Comparison of ENCODE assay signal across 8 cellular contexts in genomic region chr3:43288850-43289249, GRCh38. TPM values are rescaled to one million over a fixed set of nuclear protein-coding genes. Genes with fewer than 3 reads are reported as not detected.
DNase-seq lines count a peak whose midpoint lies in the region; ATAC-seq and TF ChIP-seq lines count a peak whose summit lies in the region.

No MANE protein-coding gene starts in this region.

- H3K9me3 ChIP-seq in Karpas-422 (ENCODE audit: low read length) (no peaks in the 10 kb centered on the region), neural cell (ENCODE audit: low read length) (no peaks in the 10 kb centered on the region)

- H3K27ac ChIP-seq in Karpas-422 (ENCODE audit: low read length) (no peak overlapping the region), dorsolateral prefrontal cortex (peak overlapping the region in 44 of 59 donors; percentile 1 to 91 (median 63)), neural cell (ENCODE audit: low read length) (no peak overlapping the region)

- H3K4me2 ChIP-seq in Karpas-422 (ENCODE audit: low read depth, low read length, poor library complexity, severe bottlenecking) = peak overlapping the region; percentile 90
- H3K4me2 ChIP-seq in neural cell (ENCODE audit: low read length) = no peak overlapping the region

- H3K27me3 ChIP-seq in Karpas-422 (ENCODE audit: low read length) = no peaks in the 10 kb centered on the region
- H3K27me3 ChIP-seq in dorsolateral prefrontal cortex = no peaks in the 10 kb centered on the region
- H3K27me3 ChIP-seq in neural cell (ENCODE audit: insufficient read depth, low read depth, low read length) = no peaks in the 10 kb centered on the region

- no peak for ATAC-seq in GM18907 (IDR thresholded peaks at IDR 0.05; ENCODE audit: unreplicated experiment)
- no peak for ATAC-seq in HG03460 (IDR thresholded peaks at IDR 0.05; ENCODE audit: unreplicated experiment)
- ATAC-seq in HG03565 (IDR thresholded peaks at IDR 0.05; ENCODE audit: unreplicated experiment) = no peak

- H3F3A ChIP-seq in neural cell (ENCODE audit: insufficient read depth, low read length, poor library complexity, severe bottlenecking) = no peaks in the 10 kb centered on the region

- no peak overlapping the region for H2AFZ ChIP-seq in Karpas-422 (ENCODE audit: low read length)
- H2AFZ ChIP-seq in neural cell (ENCODE audit: low read depth, low read length) = no peak overlapping the region

- H3K36me3 ChIP-seq in Karpas-422 (ENCODE audit: insufficient read depth, low read length) = no peaks in the 10 kb centered on the region
- no peaks in the 10 kb centered on the region for H3K36me3 ChIP-seq in neural cell (ENCODE audit: insufficient read depth, low read length)

- H3K4me1 ChIP-seq in Karpas-422 (ENCODE audit: low read length) = peaks cover 64% of the 10 kb centered on the region

- TF ChIP-seq EP300 in neural cell (conservative IDR thresholded peaks at IDR 0.05; ENCODE audit: poor library complexity, severe bottlenecking) = no peak

- intact Hi-C loops in dorsolateral prefrontal cortex (cut with DNase I) = loop anchor here in 1 of 2 donors (5.0 kb wide), 1 partner anchor 333 kb away; the partner anchor contains the start of gene ANO10

- TF ChIP-seq CTCF in AG09309 (IDR thresholded peaks at IDR 0.05; ENCODE audit: control insufficient read depth, insufficient read depth, low read depth, low read length, missing control alignments) (no peak), dorsolateral prefrontal cortex (IDR thresholded peaks at IDR 0.05 in 54 of 56, conservative IDR thresholded peaks at IDR 0.05 in 2 of 56; ENCODE audit: low read depth in 1 of 56, partially characterized antibody in 56 of 56) (no peak), neural cell (IDR thresholded peaks at IDR 0.05; ENCODE audit: poor library complexity, severe bottlenecking) (no peak)

- H3K9me2 ChIP-seq in Karpas-422 (replicated peaks; ENCODE audit: insufficient read depth, low read length) (no peaks in the 10 kb centered on the region), neural cell (ENCODE audit: insufficient read depth, low read length) (no peaks in the 10 kb centered on the region)

- H3K4me3 ChIP-seq in AG09309 (ENCODE audit: control insufficient read depth, low read depth, low read length) (peak overlapping the region; percentile 10), Karpas-422 (ENCODE audit: low read length) (peak overlapping the region; percentile 88), dorsolateral prefrontal cortex (peak overlapping the region in 56 of 59 donors; percentile 1 to 86 (median 68)), neural cell (ENCODE audit: low read length) (peak overlapping the region; percentile 83)

- peaks cover 26% of the 10 kb centered on the region for H4K20me1 ChIP-seq in Karpas-422 (ENCODE audit: insufficient read depth, low read depth, low read length)
- no peaks in the 10 kb centered on the region for H4K20me1 ChIP-seq in neural cell (ENCODE audit: insufficient read depth)

- DNase-seq in AG09309 (ENCODE audit: low read depth) = no peak
- no peak for DNase-seq in Karpas-422
- no peak for DNase-seq in dorsolateral prefrontal cortex
- no peak for DNase-seq in NOMO-1 (lab: John Stamatoyannopoulos, UW; ENCODE audit: unreplicated experiment in 2 of 2)

- H3K79me2 ChIP-seq in Karpas-422 (ENCODE audit: low read length) (peaks cover 69% of the 10 kb centered on the region), neural cell (replicated peaks; ENCODE audit: insufficient read depth, low read length) (peaks cover 58% of the 10 kb centered on the region)

- H3K9ac ChIP-seq in Karpas-422 (ENCODE audit: low read length) (peak overlapping the region; percentile 83), neural cell (ENCODE audit: low read length) (no peak overlapping the region)

- TF ChIP-seq RAD21 in neural cell (conservative IDR thresholded peaks at IDR 0.05) = no peak

TF ChIP-seq in neural cell, 6 proteins besides CTCF, POLR2A, EP300 and RAD21:
- TF ChIP-seq SMC3 (conservative IDR thresholded peaks at IDR 0.05; ENCODE audit: poor library complexity) = no peak
- TF ChIP-seq REST (IDR thresholded peaks at IDR 0.05; ENCODE audit: borderline replicate concordance) = no peak

RNA-seq across cellular contexts. Expression of gene SNRK, which starts 2.5 kb away (rescaled TPM):
- total RNA-seq in Karpas-422 (2014; rRNA removed; shearing (Covaris generic); ENCODE audit: low replicate concordance) = 20.5 and 26.5 TPM in 2 replicates
- 10 to 100 TPM; 21.1 to 62.5 (median 44.5) TPM for total RNA-seq in dorsolateral prefrontal cortex
- 26.9 and 27.3 TPM in 2 replicates for polyA plus RNA-seq in neural cell
- 99.3 and 108 TPM in 2 replicates for polyA minus RNA-seq in neural cell

Comparison
In these comparisons a context has a peak if more than half of its experiments do, and no peak if none do; other contexts are left out.
1. H3K4me3 ChIP-seq: peak in every context shown above with its lines; median percentile 88 in Karpas-422; 83 in neural cell; 68 in dorsolateral prefrontal cortex; 10 in AG09309.
2. H3K27ac ChIP-seq: peak in dorsolateral prefrontal cortex (44 of 59); none in Karpas-422 (single experiment) and neural cell (single experiment).